In the genomic region with DNA sequence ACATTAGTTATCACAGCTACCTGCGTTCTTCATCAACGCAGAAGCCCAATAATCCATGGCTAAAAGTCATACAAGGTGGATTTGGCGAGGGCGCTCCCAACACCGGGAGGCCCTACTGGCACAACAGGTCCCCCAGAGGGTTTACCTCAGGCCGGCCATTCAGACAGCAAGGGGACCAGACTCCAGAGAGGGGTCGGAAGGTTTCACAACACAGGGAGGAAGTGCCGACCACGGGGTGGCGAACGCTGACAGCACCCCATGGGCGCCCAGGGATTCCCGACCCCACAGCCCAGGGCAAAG, we compare ENCODE assay signal across 22 cellular contexts.
"Had no signal": no experiment of that assay in that cellular context is flagged by ENCODE, and none has a peak within 500 bp of the region (broad histone marks: within the 10 kb centered on the region; RNA-seq: fewer than 3 reads in every experiment).

No MANE protein-coding gene starts in this region.

- DNase-seq: activated CD4-positive, alpha-beta T cell treated with anti-CD3 and anti-CD28 coated beads for 4 hours; activated CD8-positive, alpha-beta memory T cell treated with anti-CD3 and anti-CD28 coated beads, Interleukin-2, amount 10 ng/mL, durations not matched to agents 7 days and 5 days; activated effector memory CD4-positive, alpha-beta T cell treated with anti-CD3 and anti-CD28 coated beads, Interleukin-2, amount 50 U/mL, for 16 hours; activated T-cell treated with anti-CD3 and anti-CD28 coated beads, Interleukin-2, amount 50 U/mL, for 24 hours; brain microvascular endothelial cell; cerebellar nuclear complex; NCI-H1092; NCI-H1417 treated with DMSO at 0.1 percent for 48 hours; NCI-H1694; NCI-H2029; NCI-H2107; NCI-H2171 treated with DMSO at 0.1 percent for 48 hours; NCI-H226; NCI-H526; NCI-H82; OCI-M1; Right ventricle myocardium superior; SW 1271 had no signal

- H3K4me3 Mint-ChIP-seq: activated CD8-positive, alpha-beta memory T cell treated with anti-CD3 and anti-CD28 coated beads, Interleukin-2, amount 10 ng/mL, durations not matched to agents 7 days and 5 days; activated naive CD4-positive, alpha-beta T cell treated with anti-CD3 and anti-CD28 coated beads, Interleukin-2, amount 50 U/mL, for 24 hours; activated T-cell treated with anti-CD3 and anti-CD28 coated beads, Interleukin-2, amount 50 U/mL, for 24 hours; activated T-helper 1 cell treated with anti-CD3 and anti-CD28 coated beads, Interleukin-12 subunit alpha, Interleukin-12 subunit beta, Interleukin-2, Interleukin-4 antibody, amounts not matched to agents 30 ng/mL and 10 ng/mL and 1 ng/mL, durations not matched to agents 14 hours and 24 hours and 36 hours had no signal

- H3K27me3 Mint-ChIP-seq: activated CD8-positive, alpha-beta memory T cell treated with anti-CD3 and anti-CD28 coated beads, Interleukin-2, amount 10 ng/mL, durations not matched to agents 7 days and 5 days had no signal

- ATAC-seq: activated CD4-positive, CD25-positive, alpha-beta regulatory T cell treated with anti-CD3 and anti-CD28 coated beads, Interleukin-2, amount 50 U/mL, for 24 hours; activated CD8-positive, alpha-beta memory T cell treated with anti-CD3 and anti-CD28 coated beads, Interleukin-2, amount 10 ng/mL, durations not matched to agents 7 days and 5 days; Panc1 had no signal

- H3K4me1 Mint-ChIP-seq: activated CD8-positive, alpha-beta memory T cell treated with anti-CD3 and anti-CD28 coated beads, Interleukin-2, amount 10 ng/mL, durations not matched to agents 7 days and 5 days; activated naive CD4-positive, alpha-beta T cell treated with anti-CD3 and anti-CD28 coated beads, Interleukin-2, amount 50 U/mL, for 24 hours had no signal

- H3K27ac Mint-ChIP-seq: activated CD8-positive, alpha-beta memory T cell treated with anti-CD3 and anti-CD28 coated beads, Interleukin-2, amount 10 ng/mL, durations not matched to agents 7 days and 5 days; activated naive CD4-positive, alpha-beta T cell treated with anti-CD3 and anti-CD28 coated beads, Interleukin-2, amount 50 U/mL, for 24 hours; activated T-cell treated with anti-CD3 and anti-CD28 coated beads, Interleukin-2, amount 50 U/mL, for 24 hours; activated T-helper 1 cell treated with anti-CD3 and anti-CD28 coated beads, Interleukin-12 subunit alpha, Interleukin-12 subunit beta, Interleukin-2, Interleukin-4 antibody, amounts not matched to agents 30 ng/mL and 10 ng/mL and 1 ng/mL, durations not matched to agents 14 hours and 24 hours and 36 hours had no signal
